19 cellular contexts compared by ENCODE assay signal in the genomic region with DNA sequence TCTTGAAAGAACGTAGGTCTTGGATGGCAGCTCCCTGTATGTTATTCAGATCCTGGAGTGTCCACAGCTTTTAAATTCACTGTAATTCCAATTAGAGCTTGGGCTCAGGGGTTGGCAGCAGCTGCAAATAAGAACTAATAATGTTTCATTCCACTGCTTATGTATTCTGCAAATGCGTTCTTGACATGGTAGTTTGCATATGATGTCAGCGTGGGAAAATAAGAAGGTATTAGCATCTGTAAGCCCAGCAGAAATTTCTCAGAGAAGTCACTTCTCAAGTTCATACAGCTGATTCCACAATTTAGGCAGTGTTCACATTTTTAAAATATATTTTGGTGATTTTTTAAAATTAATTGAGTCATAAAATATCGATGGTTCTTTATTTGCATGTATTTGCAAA. TPM values are rescaled to one million over a fixed set of nuclear protein-coding genes. Genes with fewer than 3 reads are reported as not detected.
DNase-seq lines count a peak whose midpoint lies in the region; ATAC-seq, FAIRE-seq and TF ChIP-seq lines count a peak whose summit lies in the region.
"Had no signal": no experiment of that assay in that cellular context is flagged by ENCODE, and none has a peak within 500 bp of the region (broad histone marks: within the 10 kb centered on the region; RNA-seq: fewer than 3 reads in every experiment).

No MANE protein-coding gene starts in this region.

- POLR2A ChIA-PET in HEK293T (lab: Yijun Ruan, JAX), result no interaction called here

- H3K9me3 ChIP-seq in pancreas (no peaks in the 10 kb centered on the region), Karpas-422 (ENCODE audit: low read length) (no peaks in the 10 kb centered on the region), esophagus muscularis mucosa (no peaks in the 10 kb centered on the region)
- H3K9me3 ChIP-seq: BE2C, Caco-2 had no signal

- CTCF ChIA-PET in HEK293T (lab: Yijun Ruan, JAX), result no interaction called here

- no peak for TF ChIP-seq EP300 in esophagus muscularis mucosa (IDR thresholded peaks at IDR 0.05)

- no peaks in the 10 kb centered on the region for H4K20me1 ChIP-seq in Karpas-422 (ENCODE audit: insufficient read depth, low read depth, low read length)

- intact Hi-C loops in pancreas (cut with DNase I) (no loop called here), esophagus muscularis mucosa (cut with DNase I) (no loop called here)

- H2AFZ ChIP-seq in Karpas-422 (ENCODE audit: low read length), result no peak overlapping the region

- no peak overlapping the region for H3K9ac ChIP-seq in Karpas-422 (ENCODE audit: low read length)

- TF ChIP-seq CTCF in pancreas (IDR thresholded peaks at IDR 0.05), result no peak
- no peak for TF ChIP-seq CTCF in esophagus muscularis mucosa (IDR thresholded peaks at IDR 0.05)

- ATAC-seq in pancreas, result peak; percentile 59 to 85 (median 79)

- H3K4me2 ChIP-seq in Karpas-422 (ENCODE audit: low read depth, low read length, poor library complexity, severe bottlenecking), result no peak overlapping the region

- no peak for TF ChIP-seq POLR2A in esophagus muscularis mucosa (IDR thresholded peaks at IDR 0.05; ENCODE audit: low read depth)

- H3K9me2 ChIP-seq in Karpas-422 (replicated peaks; ENCODE audit: insufficient read depth, low read length), result no peaks in the 10 kb centered on the region

- H3K4me3 ChIP-seq in pancreas, result peak overlapping the region in 1 of 4 donors; percentile 6
- H3K4me3 ChIP-seq in Karpas-422 (ENCODE audit: low read length), result no peak overlapping the region
- no peak overlapping the region for H3K4me3 ChIP-seq in esophagus muscularis mucosa

- no peak overlapping the region for H3K27ac ChIP-seq in pancreas
- no peak overlapping the region for H3K27ac ChIP-seq in Karpas-422 (ENCODE audit: low read length)
- H3K27ac ChIP-seq in esophagus muscularis mucosa (replicated peaks in 1 of 4), result no peak overlapping the region
- H3K27ac ChIP-seq: C4-2B had no signal

- DNase-seq in NCI-H1048 (lab: John Stamatoyannopoulos, UW) (peak; percentile 25), NCI-H526 treated with DMSO at 0.1 percent for 48 hours (lab: John Stamatoyannopoulos, UW) (peak; percentile 47), pancreas (no peak), Karpas-422 (no peak), HEK293T (ENCODE audit: extremely low spot score) (no peak), esophagus muscularis mucosa (ENCODE audit: extremely low spot score) (no peak)
- DNase-seq: ACHN; BE2C; Caco-2; CD4-positive, alpha-beta T cell; H9 had no signal

- H3K36me3 ChIP-seq in pancreas (no peaks in the 10 kb centered on the region), Karpas-422 (ENCODE audit: insufficient read depth, low read length) (no peaks in the 10 kb centered on the region), esophagus muscularis mucosa (no peaks in the 10 kb centered on the region)
- H3K36me3 ChIP-seq: BE2C had no signal

- no peak for FAIRE-seq in pancreas (lab: Jason Lieb, UNC)
- FAIRE-seq: A204.1, D721Med, G401.6, GM12891, GM19239, H1 had no signal

- no peaks in the 10 kb centered on the region for H3K79me2 ChIP-seq in Karpas-422 (ENCODE audit: low read length)

- H3K4me1 ChIP-seq in pancreas (no peaks in the 10 kb centered on the region), Karpas-422 (ENCODE audit: low read length) (no peaks in the 10 kb centered on the region), esophagus muscularis mucosa (no peaks in the 10 kb centered on the region)
- H3K4me1 ChIP-seq: BE2C, Caco-2 had no signal

- H3K27me3 ChIP-seq in pancreas (no peaks in the 10 kb centered on the region), Karpas-422 (ENCODE audit: low read length) (no peaks in the 10 kb centered on the region), esophagus muscularis mucosa (no peaks in the 10 kb centered on the region)
- H3K27me3 ChIP-seq: BE2C had no signal

- WGBS in pancreas, 2 donors, result 31 to 35% methylated on average over 4 of the region's 4 CpGs
- WGBS in esophagus muscularis mucosa, result 72% methylated on average over 4 of the region's 4 CpGs

TF ChIP-seq in HEK293T, 16 proteins besides CTCF, POLR2A, EP300 and RAD21:
- TF ChIP-seq TARDBP (IDR thresholded peaks at IDR 0.05) (no peak), FOXM1 (IDR thresholded peaks at IDR 0.05; ENCODE audit: borderline replicate concordance) (no peak), FOXA1 (IDR thresholded peaks at IDR 0.05) (no peak), SUZ12 (IDR thresholded peaks at IDR 0.05) (no peak), FOXK2 (IDR thresholded peaks at IDR 0.05) (no peak), HDGF (IDR thresholded peaks at IDR 0.05; ENCODE audit: borderline replicate concordance) (no peak)
- TF ChIP-seq, protein P1, sequence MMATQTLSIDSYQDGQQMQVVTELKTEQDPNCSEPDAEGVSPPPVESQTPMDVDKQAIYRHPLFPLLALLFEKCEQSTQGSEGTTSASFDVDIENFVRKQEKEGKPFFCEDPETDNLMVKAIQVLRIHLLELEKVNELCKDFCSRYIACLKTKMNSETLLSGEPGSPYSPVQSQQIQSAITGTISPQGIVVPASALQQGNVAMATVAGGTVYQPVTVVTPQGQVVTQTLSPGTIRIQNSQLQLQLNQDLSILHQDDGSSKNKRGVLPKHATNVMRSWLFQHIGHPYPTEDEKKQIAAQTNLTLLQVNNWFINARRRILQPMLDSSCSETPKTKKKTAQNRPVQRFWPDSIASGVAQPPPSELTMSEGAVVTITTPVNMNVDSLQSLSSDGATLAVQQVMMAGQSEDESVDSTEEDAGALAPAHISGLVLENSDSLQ (IDR thresholded peaks at IDR 0.05), result no peak

RNA-seq across cellular contexts. Expression of a gene that starts 58.5 kb away (rescaled TPM):
- total RNA-seq in pancreas (under 1 TPM; 0.05 to 0.40 (median 0.09) TPM), esophagus muscularis mucosa (under 1 TPM; under 0.01 to 0.66 (median 0.49) TPM)
- under 1 TPM; 0.11 to 0.38 TPM for polyA plus RNA-seq in pancreas
- total RNA-seq in Karpas-422 (2014; rRNA removed; shearing (Covaris generic); ENCODE audit: low replicate concordance), result 0.79 and 1.1 TPM in 2 replicates
- total RNA-seq: Caco-2; CD4-positive, alpha-beta T cell; HT-29 had no signal

Comparison
In these comparisons a context has a peak if more than half of its experiments do, and no peak if none do; other contexts are left out.
1. DNase-seq: peak in NCI-H1048 (single experiment) and NCI-H526 treated with DMSO at 0.1 percent for 48 hours (single experiment); none in pancreas (0 of 6), Karpas-422 (single experiment), HEK293T (single experiment) and esophagus muscularis mucosa (single experiment).